Comparison of ENCODE assay signal across 1 cellular context in the genomic region with DNA sequence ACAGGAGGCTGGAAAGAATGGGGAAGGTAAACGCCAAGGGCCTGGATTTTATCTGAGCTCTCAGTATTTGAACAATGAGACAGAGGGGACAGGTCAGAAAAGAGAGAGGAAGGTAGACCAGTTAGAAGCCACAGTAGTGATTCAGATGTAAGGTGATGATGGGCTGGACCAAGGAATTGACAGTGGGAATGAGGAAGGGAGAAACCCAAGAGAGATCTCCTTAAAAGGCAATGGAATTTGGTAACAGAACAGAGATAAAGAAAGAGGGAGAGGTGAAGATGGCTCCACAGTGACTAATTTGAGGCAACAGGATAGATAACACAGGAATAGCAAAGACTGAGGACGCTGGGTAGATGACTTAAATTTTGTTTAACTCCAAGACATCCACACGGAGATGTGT.
TF ChIP-seq lines count a peak whose summit lies in the region.

No MANE protein-coding gene starts in this region.

TF ChIP-seq in A549, 52 proteins besides CTCF, POLR2A, EP300 and RAD21 (continued from another document):
- TF ChIP-seq TP53 (CRISPR knock-in tag; IDR thresholded peaks at IDR 0.05): no peak
- TF ChIP-seq, protein P1, sequence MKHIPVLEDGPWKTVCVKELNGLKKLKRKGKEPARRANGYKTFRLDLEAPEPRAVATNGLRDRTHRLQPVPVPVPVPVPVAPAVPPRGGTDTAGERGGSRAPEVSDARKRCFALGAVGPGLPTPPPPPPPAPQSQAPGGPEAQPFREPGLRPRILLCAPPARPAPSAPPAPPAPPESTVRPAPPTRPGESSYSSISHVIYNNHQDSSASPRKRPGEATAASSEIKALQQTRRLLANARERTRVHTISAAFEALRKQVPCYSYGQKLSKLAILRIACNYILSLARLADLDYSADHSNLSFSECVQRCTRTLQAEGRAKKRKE (CRISPR knock-in tag; IDR thresholded peaks at IDR 0.05; ENCODE audit: low read depth): no peak
- no peak for TF ChIP-seq ZNF302 (CRISPR knock-in tag; IDR thresholded peaks at IDR 0.05)
